Comparison of ENCODE assay signal across 21 cellular contexts in genomic region chr13:26024558-26024957, GRCh38. TPM values are rescaled to one million over a fixed set of nuclear protein-coding genes. Genes with fewer than 3 reads are reported as not detected.
DNase-seq lines count a peak whose midpoint lies in the region; ATAC-seq and TF ChIP-seq lines count a peak whose summit lies in the region.
"Had no signal": no experiment of that assay in that cellular context is flagged by ENCODE, and none has a peak within 500 bp of the region (broad histone marks: within the 10 kb centered on the region; RNA-seq: fewer than 3 reads in every experiment).

No MANE protein-coding gene starts in this region.

- H4K91ac ChIP-seq in mesenchymal stem cell (ENCODE audit: low read length): no peak overlapping the region

- 80% methylated on average over 8 of the region's 9 CpGs for WGBS in mesenchymal stem cell
- 49 to 62% methylated on average over 9 of the region's 9 CpGs for WGBS in upper lobe of left lung, 2 donors

- H3K4me3 ChIP-seq in breast epithelium: no peak overlapping the region
- no peak overlapping the region for H3K4me3 ChIP-seq in mesenchymal stem cell (ENCODE audit: insufficient read depth in 1 of 2, low read depth in 1 of 2, low read length in 2 of 2)
- no peak overlapping the region for H3K4me3 ChIP-seq in upper lobe of left lung
- no peak overlapping the region for H3K4me3 ChIP-seq in foreskin fibroblast (ENCODE audit: low read depth in 1 of 2, low read length in 2 of 2)
- H3K4me3 ChIP-seq: lung, pancreas had no signal

- H3K4me1 Mint-ChIP-seq in MCF 10A (ENCODE audit: insufficient read depth, unreplicated experiment): peaks cover 46% of the 10 kb centered on the region
- H3K4me1 Mint-ChIP-seq: naive B cell had no signal

- no peaks in the 10 kb centered on the region for H3K36me3 Mint-ChIP-seq in MCF 10A (ENCODE audit: insufficient read depth, unreplicated experiment)
- H3K36me3 Mint-ChIP-seq: naive B cell had no signal

- H3K27ac ChIP-seq in breast epithelium (no peak overlapping the region), mesenchymal stem cell (ENCODE audit: low read length, poor library complexity, severe bottlenecking) (no peak overlapping the region), upper lobe of left lung (peak overlapping the region in 2 of 4 donors; percentile 24 to 54)
- H3K27ac ChIP-seq: C4-2B had no signal

- H3K4me3 Mint-ChIP-seq in MCF 10A (ENCODE audit: unreplicated experiment): no peak overlapping the region
- H3K4me3 Mint-ChIP-seq: naive B cell had no signal

- POLR2A ChIA-PET in MCF 10A (lab: Yijun Ruan, JAX): no interaction called here

- H2AFZ ChIP-seq in mesenchymal stem cell (ENCODE audit: low read depth, low read length): no peak overlapping the region

- no peak overlapping the region for H3K9ac ChIP-seq in mesenchymal stem cell (ENCODE audit: low read length)

- H2BK15ac ChIP-seq in mesenchymal stem cell (ENCODE audit: low read depth, poor library complexity, severe bottlenecking): no peak overlapping the region

- CTCF ChIA-PET in MCF 10A (lab: Yijun Ruan, JAX): no interaction called here

- no peak overlapping the region for H3K4ac ChIP-seq in mesenchymal stem cell (ENCODE audit: low read depth in 1 of 2, low read length in 2 of 2)

- ATAC-seq in upper lobe of left lung (ENCODE audit: low FRiP score in 2 of 2): no peak
- ATAC-seq: stimulated activated naive CD8-positive, alpha-beta T cell treated with anti-CD3 and anti-CD28 coated beads, Interleukin-15, Interleukin-2, amounts not matched to agents 100 U/mL and 50 U/mL, for 24 hours had no signal

- peak overlapping the region; percentile 9 for H2BK5ac ChIP-seq in mesenchymal stem cell (ENCODE audit: low read depth, low read length, poor library complexity, severe bottlenecking)

- no peaks in the 10 kb centered on the region for H3K9me3 Mint-ChIP-seq in MCF 10A (ENCODE audit: unreplicated experiment)
- H3K9me3 Mint-ChIP-seq: naive B cell had no signal

- TF ChIP-seq POLR2A in breast epithelium (IDR thresholded peaks at IDR 0.05) (no peak), upper lobe of left lung (IDR thresholded peaks at IDR 0.05) (no peak)

- H3K4me1 ChIP-seq in breast epithelium (peaks cover 0 to 5% of the 10 kb centered on the region in 2 donors), mesenchymal stem cell (ENCODE audit: control insufficient read depth, insufficient read depth, low read depth, low read length) (peaks cover 25% of the 10 kb centered on the region), upper lobe of left lung (peaks cover 0 to 24% (median 3%) of the 10 kb centered on the region in 4 donors)

- no peak overlapping the region for H3K14ac ChIP-seq in mesenchymal stem cell (ENCODE audit: low read length in 2 of 2)

- H3K27me3 Mint-ChIP-seq in MCF 10A (ENCODE audit: insufficient read depth, unreplicated experiment): no peaks in the 10 kb centered on the region

- intact Hi-C loops in MCF 10A (cut with micrococcal nuclease) (no loop called here), breast epithelium (cut with DNase I; ENCODE audit: low total_unique reads) (no loop called here)

- BruUV-seq in MCF 10A (replicated peaks; lab: Mats Ljungman, UMichigan): no TSS peak

- H3K9me3 ChIP-seq in breast epithelium (no peaks in the 10 kb centered on the region), mesenchymal stem cell (ENCODE audit: control insufficient read depth, low read length) (no peaks in the 10 kb centered on the region), upper lobe of left lung (no peaks in the 10 kb centered on the region)
- H3K9me3 ChIP-seq: pancreas had no signal

- H3K27me3 ChIP-seq in breast epithelium: no peaks in the 10 kb centered on the region
- peaks cover 0 to 16% of the 10 kb centered on the region in 2 experiments for H3K27me3 ChIP-seq in mesenchymal stem cell (ENCODE audit: control insufficient read depth in 1 of 2, insufficient read depth in 1 of 2, low read length in 2 of 2)
- H3K27me3 ChIP-seq in upper lobe of left lung: no peaks in the 10 kb centered on the region
- H3K27me3 ChIP-seq: pancreas had no signal

- no peak overlapping the region for H2BK12ac ChIP-seq in mesenchymal stem cell (ENCODE audit: low read length in 2 of 2)

- H3K36me3 ChIP-seq in breast epithelium (no peaks in the 10 kb centered on the region), mesenchymal stem cell (ENCODE audit: control insufficient read depth in 1 of 2, insufficient read depth in 2 of 2, low read depth in 1 of 2, low read length in 2 of 2) (no peaks in the 10 kb centered on the region), upper lobe of left lung (no peaks in the 10 kb centered on the region)
- H3K36me3 ChIP-seq: pancreas had no signal

- DNase-seq in MCF 10A (ENCODE audit: unreplicated experiment) (peak; percentile 16), breast epithelium (ENCODE audit: low spot score in 2 of 2) (no peak), astrocyte of the hippocampus (ENCODE audit: low read depth, low spot score) (peak; percentile 68), mesenchymal stem cell (no peak), upper lobe of left lung (peak; percentile 27 to 42), SKM-1 (lab: John Stamatoyannopoulos, UW; ENCODE audit: unreplicated experiment) (no peak), foreskin fibroblast (no peak), AML-193 (lab: John Stamatoyannopoulos, UW) (no peak)
- DNase-seq: activated CD8-positive, alpha-beta memory T cell treated with anti-CD3 and anti-CD28 coated beads, Interleukin-2, amount 50 U/mL, for 48 hours; activated gamma-delta T cell treated with Interleukin-2 at 50 U/mL for 16 hours; amniotic stem cell; DMS 273 treated with DMSO at 0.1 percent for 48 hours; MV-4-11; naive B cell; NCI-H187 treated with DMSO at 0.1 percent for 48 hours; NCI-H446 treated with DMSO at 0.1 percent for 48 hours; pancreas; stimulated activated CD4-positive, alpha-beta T cell treated with anti-CD3 and anti-CD28 coated beads, Interleukin-2, amount 100 ng/mL, for 24 hours; stimulated activated naive CD8-positive, alpha-beta T cell treated with anti-CD3 and anti-CD28 coated beads, Interleukin-15, Interleukin-2, amounts not matched to agents 100 U/mL and 50 U/mL, for 24 hours had no signal

- no peak overlapping the region for H3K27ac Mint-ChIP-seq in MCF 10A (ENCODE audit: low read depth, unreplicated experiment)
- H3K27ac Mint-ChIP-seq: naive B cell had no signal

- no peak for TF ChIP-seq EP300 in upper lobe of left lung (IDR thresholded peaks at IDR 0.05)

- H3K18ac ChIP-seq in mesenchymal stem cell (ENCODE audit: low read depth in 1 of 2, low read length in 2 of 2): no peak overlapping the region

- peak overlapping the region; percentile 86 for H2AK5ac ChIP-seq in mesenchymal stem cell (ENCODE audit: low read length, severe bottlenecking)

- TF ChIP-seq CTCF in MCF 10A (IDR thresholded peaks at IDR 0.05; ENCODE audit: unreplicated experiment): no peak
- no peak for TF ChIP-seq CTCF in breast epithelium (IDR thresholded peaks at IDR 0.05)
- no peak for TF ChIP-seq CTCF in upper lobe of left lung (IDR thresholded peaks at IDR 0.05)
- no peak for TF ChIP-seq CTCF in foreskin fibroblast (IDR thresholded peaks at IDR 0.05; ENCODE audit: low read depth, low read length)

- H3K79me1 ChIP-seq in mesenchymal stem cell (replicated peaks; ENCODE audit: low read length, poor library complexity, severe bottlenecking): no peaks in the 10 kb centered on the region

- H3K23ac ChIP-seq in mesenchymal stem cell (ENCODE audit: low read length in 2 of 2): no peak overlapping the region

- no peak overlapping the region for H3K4me2 ChIP-seq in mesenchymal stem cell (ENCODE audit: low read length, poor library complexity, severe bottlenecking)

- no peak overlapping the region for H2BK120ac ChIP-seq in mesenchymal stem cell (ENCODE audit: low read depth, low read length)

- no peak overlapping the region for H4K8ac ChIP-seq in mesenchymal stem cell (ENCODE audit: low read length)

RNA-seq across cellular contexts. Expression of gene SHISA2, which starts 27.3 kb away (rescaled TPM):
- total RNA-seq in MCF 10A (2022) (0.86 and 1.2 TPM in 2 replicates), breast epithelium (10 to 100 TPM in 1 of 3 donors, 1 to 10 TPM in 1, under 1 TPM in 1; 0.64 to 43.8 (median 2.6) TPM), upper lobe of left lung (10 to 100 TPM in 4 of 6 donors, 1 to 10 TPM in 2; 7.3 to 19.9 (median 13.4) TPM)
- 0.98 TPM for polyA plus RNA-seq in mesenchymal stem cell (2013, experiment 1 of 2)
- polyA plus RNA-seq in mesenchymal stem cell (2013, experiment 2 of 2): 1.1 TPM

Comparison
In these comparisons a context has a peak if more than half of its experiments do, and no peak if none do; other contexts are left out.
1. DNase-seq: peak in MCF 10A (single experiment), astrocyte of the hippocampus (single experiment) and upper lobe of left lung (2 of 2); none in breast epithelium (0 of 2), mesenchymal stem cell (single experiment), SKM-1 (single experiment), foreskin fibroblast (0 of 2) and AML-193 (0 of 2).